In the genomic region with DNA sequence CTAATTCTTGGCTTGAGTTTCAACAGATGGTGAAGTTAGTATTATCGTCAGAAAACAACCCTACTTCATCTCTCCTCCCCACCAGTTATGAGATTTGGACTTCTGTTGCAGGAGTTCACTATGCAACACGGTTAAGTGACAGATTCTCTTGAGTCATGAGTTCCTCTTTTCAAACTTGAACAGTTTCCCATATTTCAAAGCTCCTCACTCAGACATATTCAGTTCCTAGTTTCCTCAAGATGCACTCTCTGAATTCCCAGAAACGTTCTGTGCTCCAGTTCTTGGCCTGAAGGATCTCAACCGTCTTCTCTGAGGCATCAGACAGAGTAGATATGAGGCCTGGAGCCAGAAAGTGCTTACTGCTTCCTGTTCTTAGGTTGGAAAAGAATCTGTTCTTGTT, we compare ENCODE assay signal across 14 cellular contexts. TPM values are rescaled to one million over a fixed set of nuclear protein-coding genes. Genes with fewer than 3 reads are reported as not detected.
DNase-seq lines count a peak whose midpoint lies in the region; ATAC-seq and TF ChIP-seq lines count a peak whose summit lies in the region.
"Had no signal": no experiment of that assay in that cellular context is flagged by ENCODE, and none has a peak within 500 bp of the region (broad histone marks: within the 10 kb centered on the region; RNA-seq: fewer than 3 reads in every experiment).

No MANE protein-coding gene starts in this region.

- peak overlapping the region in 1 of 2 experiments; percentile 22; a peak in 1 of 4 replicates for H4K8ac ChIP-seq in IMR-90 (ENCODE audit: low read depth in 2 of 2, low read length in 2 of 2)

- no peaks in the 10 kb centered on the region for H3K9me3 Mint-ChIP-seq in stimulated activated naive CD8-positive, alpha-beta T cell treated with anti-CD3 and anti-CD28 coated beads, Interleukin-15, amount 100 ng/mL, for 72 hours

- H3K4me3 Mint-ChIP-seq in stimulated activated naive CD8-positive, alpha-beta T cell treated with anti-CD3 and anti-CD28 coated beads, Interleukin-15, amount 100 ng/mL, for 72 hours = no peak overlapping the region

- H3K4me1 Mint-ChIP-seq in stimulated activated naive CD8-positive, alpha-beta T cell treated with anti-CD3 and anti-CD28 coated beads, Interleukin-15, amount 100 ng/mL, for 72 hours = peaks cover 76% of the 10 kb centered on the region

- H3K27ac Mint-ChIP-seq in stimulated activated naive CD8-positive, alpha-beta T cell treated with anti-CD3 and anti-CD28 coated beads, Interleukin-15, amount 100 ng/mL, for 72 hours = peak overlapping the region in 1 of 2 donors; percentile 21

- no peak overlapping the region for H3K56ac ChIP-seq in IMR-90 (ENCODE audit: extremely low read depth, insufficient read depth, low read length)

- peak; percentile 86 for DNase-seq in CD1c-positive myeloid dendritic cell (ENCODE audit: extremely low spot score)
- DNase-seq in IMR-90 = no peak
- peak; percentile 78 for DNase-seq in SKM-1 (lab: John Stamatoyannopoulos, UW; ENCODE audit: unreplicated experiment)
- DNase-seq in lower lobe of right lung = no peak
- no peak for DNase-seq in testis
- DNase-seq in stimulated activated naive CD8-positive, alpha-beta T cell treated with anti-CD3 and anti-CD28 coated beads, Interleukin-15, amount 100 ng/mL, for 72 hours = no peak
- DNase-seq: C1 segment of cervical spinal cord; NCI-H1436 treated with DMSO at 0.1 percent for 48 hours; NCI-H524; retina; stimulated activated naive CD4-positive, alpha-beta T cell had no signal

- H2AK9ac ChIP-seq in IMR-90 (replicated peaks; ENCODE audit: low read depth, low read length, poor library complexity) = no peak overlapping the region

- peak overlapping the region; percentile 26; the same call in 1 of the 2 replicates for H2BK20ac ChIP-seq in IMR-90 (ENCODE audit: low read depth, low read length)

- peak overlapping the region; percentile 42 for H2BK120ac ChIP-seq in IMR-90 (ENCODE audit: low read depth, low read length)

- in situ Hi-C loops in IMR-90 (cut with MboI; ENCODE audit: low sequenced_read_pairs) = loop anchor here (10.0 kb wide), 1 partner anchor 448 kb away; no protein-coding TSS in a partner anchor

- dilution Hi-C loops in IMR-90 (cut with HindIII; ENCODE audit: low sequenced_read_pairs, unreplicated experiment) = no loop called here

- no peak for TF ChIP-seq POLR2A in IMR-90 (IDR thresholded peaks at IDR 0.05; ENCODE audit: low read depth, low read length)
- TF ChIP-seq POLR2A in testis (IDR thresholded peaks at IDR 0.05) = no peak

- H3K18ac ChIP-seq in IMR-90 (ENCODE audit: low read depth, low read length) = peak overlapping the region; percentile 53; the same call in 1 of the 2 replicates

- H3K4me2 ChIP-seq in IMR-90 (ENCODE audit: low read depth, low read length) = no peak overlapping the region

- TF ChIP-seq CTCF in IMR-90 (conservative IDR thresholded peaks at IDR 0.05; ENCODE audit: low read depth, low read length) = no peak
- TF ChIP-seq CTCF in lower lobe of right lung (IDR thresholded peaks at IDR 0.05) = no peak
- no peak for TF ChIP-seq CTCF in testis (IDR thresholded peaks at IDR 0.05)

- no peak overlapping the region for H4K91ac ChIP-seq in IMR-90 (ENCODE audit: insufficient read depth, low read depth, low read length)

- H2AK5ac ChIP-seq in IMR-90 (ENCODE audit: low read depth, low read length) = no peak overlapping the region

- intact Hi-C loops in IMR-90 (cut with micrococcal nuclease) = no loop called here
- intact Hi-C loops in lower lobe of right lung (cut with DNase I) = no loop called here
- intact Hi-C loops in testis (cut with DNase I; ENCODE audit: low total_unique reads) = no loop called here

- H3K27me3 Mint-ChIP-seq in stimulated activated naive CD8-positive, alpha-beta T cell treated with anti-CD3 and anti-CD28 coated beads, Interleukin-15, amount 100 ng/mL, for 72 hours = no peaks in the 10 kb centered on the region

- no peak overlapping the region; the same call in 1 of the 2 replicates for H4K5ac ChIP-seq in IMR-90 (ENCODE audit: low read depth, low read length)

- 83% methylated on average over 1 of the region's 4 CpGs; no CpG with 5 or more reads in 1 of the 2 experiments for WGBS in IMR-90 (ENCODE audit: extremely low coverage in 2 of 2, insufficient read length in 1 of 2), 2 experiments
- 55 to 72% methylated on average over 4 of the region's 4 CpGs for WGBS in testis, 2 donors

- H3K79me1 ChIP-seq in IMR-90 (ENCODE audit: low read depth in 1 of 2, low read length in 2 of 2) = peaks cover 0 to 13% of the 10 kb centered on the region in 2 experiments; a peak in 2 of 4 replicates

- H3K9ac ChIP-seq in IMR-90 (ENCODE audit: low read depth, low read length) = no peak overlapping the region

- no peaks in the 10 kb centered on the region for H3K27me3 ChIP-seq in IMR-90 (ENCODE audit: control insufficient read depth, insufficient read depth, low read length)
- no peaks in the 10 kb centered on the region for H3K27me3 ChIP-seq in lower lobe of right lung (ENCODE audit: low read depth)
- no peaks in the 10 kb centered on the region for H3K27me3 ChIP-seq in testis
- H3K27me3 ChIP-seq: gastroesophageal sphincter had no signal

- TF ChIP-seq RAD21 in IMR-90 (IDR thresholded peaks at IDR 0.05; ENCODE audit: low read length) = no peak

- H4K20me1 ChIP-seq in IMR-90 (ENCODE audit: insufficient read depth, low read length) = no peaks in the 10 kb centered on the region

- no peak for ATAC-seq in IMR-90 (ENCODE audit: low read depth)
- peak; percentile 59 to 65 for ATAC-seq in lower lobe of right lung
- ATAC-seq in GM18520 (IDR thresholded peaks at IDR 0.05; ENCODE audit: unreplicated experiment) = no peak
- ATAC-seq in stimulated activated naive CD8-positive, alpha-beta T cell treated with anti-CD3 and anti-CD28 coated beads, Interleukin-15, amount 100 ng/mL, for 72 hours = no peak
- ATAC-seq in HG03025 (IDR thresholded peaks at IDR 0.05; ENCODE audit: low FRiP score, unreplicated experiment) = no peak
- ATAC-seq: gastroesophageal sphincter had no signal

- H3K9me3 ChIP-seq in IMR-90 (ENCODE audit: control insufficient read depth, insufficient read depth, low read length) (no peaks in the 10 kb centered on the region), lower lobe of right lung (no peaks in the 10 kb centered on the region), testis (no peaks in the 10 kb centered on the region)
- H3K9me3 ChIP-seq: gastroesophageal sphincter had no signal

- H3K27ac ChIP-seq in IMR-90 (ENCODE audit: insufficient read depth, low read length) = no peak overlapping the region
- no peak overlapping the region for H3K27ac ChIP-seq in lower lobe of right lung
- H3K27ac ChIP-seq in testis = no peak overlapping the region
- H3K27ac ChIP-seq: gastroesophageal sphincter had no signal

- no peak overlapping the region for H2BK15ac ChIP-seq in IMR-90 (ENCODE audit: low read depth, low read length)

- peaks cover 6% of the 10 kb centered on the region for H3K4me1 ChIP-seq in IMR-90 (ENCODE audit: control insufficient read depth, insufficient read depth, low read length)
- H3K4me1 ChIP-seq in lower lobe of right lung = peaks cover 24% of the 10 kb centered on the region
- no peaks in the 10 kb centered on the region for H3K4me1 ChIP-seq in testis

- 0 out of 2 replicates have a peak overlapping the region, but pooled peaks have one; percentile 25 for H3K4ac ChIP-seq in IMR-90 (ENCODE audit: low read depth, low read length)

- H3K23ac ChIP-seq in IMR-90 (ENCODE audit: low read depth, low read length) = peak overlapping the region; percentile 18; the same call in 1 of the 2 replicates

- POLR2A ChIA-PET in IMR-90 (lab: Charles Lee; ENCODE audit: unreplicated experiment) = no interaction called here

- H3K9me1 ChIP-seq in IMR-90 (ENCODE audit: insufficient read depth, low read length) = peaks cover 17% of the 10 kb centered on the region

- peak overlapping the region; percentile 5 for H3K14ac ChIP-seq in IMR-90 (replicated peaks; ENCODE audit: low read depth, low read length)

- H3K4me3 ChIP-seq in IMR-90 (ENCODE audit: insufficient read depth, low read depth, low read length) = no peak overlapping the region
- no peak overlapping the region for H3K4me3 ChIP-seq in lower lobe of right lung
- H3K4me3 ChIP-seq in testis = no peak overlapping the region
- H3K4me3 ChIP-seq: gastroesophageal sphincter had no signal

- no peaks in the 10 kb centered on the region for H3K36me3 ChIP-seq in IMR-90 (ENCODE audit: control insufficient read depth, insufficient read depth, low read length)
- H3K36me3 ChIP-seq in lower lobe of right lung = no peaks in the 10 kb centered on the region
- H3K36me3 ChIP-seq in testis (ENCODE audit: low read depth, missing control alignments) = no peaks in the 10 kb centered on the region
- H3K36me3 ChIP-seq: gastroesophageal sphincter had no signal

- H2BK5ac ChIP-seq in IMR-90 (ENCODE audit: low read depth, low read length, poor library complexity, severe bottlenecking) = peak overlapping the region; percentile 48

- BruUV-seq in IMR-90 (replicated peaks; lab: Mats Ljungman, UMichigan) = no TSS peak

- peak overlapping the region; percentile 60 for H2AFZ ChIP-seq in IMR-90 (replicated peaks; ENCODE audit: low read length, poor library complexity)

- CTCF ChIA-PET in IMR-90 (lab: Yijun Ruan, JAX) = interaction anchor here (0.6 to 0.7 kb wide), 2 partner anchors 282 to 338 kb away, joined by 3 read pairs; no protein-coding TSS in a partner anchor

TF ChIP-seq in IMR-90, 13 proteins besides CTCF, POLR2A, EP300 and RAD21 (continues in another document):
- TF ChIP-seq NFE2L2 (IDR thresholded peaks at IDR 0.05; ENCODE audit: low read depth, low read length) (no peak), RCOR1 (IDR thresholded peaks at IDR 0.05; ENCODE audit: insufficient replicate concordance, low read length) (no peak), MXI1 (IDR thresholded peaks at IDR 0.05; ENCODE audit: borderline replicate concordance, low read depth, low read length) (no peak), FOS (IDR thresholded peaks at IDR 0.05; ENCODE audit: low read depth, low read length) (no peak), SMC3 (IDR thresholded peaks at IDR 0.05; ENCODE audit: low read depth, low read length) (no peak), RFX5 (IDR thresholded peaks at IDR 0.05; ENCODE audit: low read depth, low read length) (no peak), CEBPB (IDR thresholded peaks at IDR 0.05; ENCODE audit: low read depth, low read length) (no peak)
- TF ChIP-seq, protein P1, sequence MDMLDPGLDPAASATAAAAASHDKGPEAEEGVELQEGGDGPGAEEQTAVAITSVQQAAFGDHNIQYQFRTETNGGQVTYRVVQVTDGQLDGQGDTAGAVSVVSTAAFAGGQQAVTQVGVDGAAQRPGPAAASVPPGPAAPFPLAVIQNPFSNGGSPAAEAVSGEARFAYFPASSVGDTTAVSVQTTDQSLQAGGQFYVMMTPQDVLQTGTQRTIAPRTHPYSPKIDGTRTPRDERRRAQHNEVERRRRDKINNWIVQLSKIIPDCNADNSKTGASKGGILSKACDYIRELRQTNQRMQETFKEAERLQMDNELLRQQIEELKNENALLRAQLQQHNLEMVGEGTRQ (IDR thresholded peaks at IDR 0.05; ENCODE audit: low read depth, low read length) = no peak

RNA-seq across cellular contexts. Expression of a gene that starts 7.3 kb away (rescaled TPM):
- total RNA-seq in IMR-90 (2012; rRNA removed) (7.9 and 10.6 TPM in 2 replicates), lower lobe of right lung (29.1 TPM), testis (10 to 100 TPM; 10.1 to 10.4 TPM)
- polyA plus RNA-seq in IMR-90 (2012; rRNA removed) (10.1 and 15.4 TPM in 2 replicates), testis (ENCODE audit: insufficient read depth, low read depth, low replicate concordance) (8.7 TPM)
- polyA plus RNA-seq in IMR-90 (2012; cell fraction: cytosol; rRNA removed) = 9.9 and 20.9 TPM in 2 replicates
- polyA plus RNA-seq in IMR-90 (2012; cell fraction: nucleus; rRNA removed; ENCODE audit: low replicate concordance) = 11.4 and 25.1 TPM in 2 replicates

Comparison
In these comparisons a context has a peak if more than half of its experiments do, and no peak if none do; other contexts are left out.
1. DNase-seq: peak in CD1c-positive myeloid dendritic cell (single experiment) and SKM-1 (single experiment); none in IMR-90 (single experiment), lower lobe of right lung (single experiment), testis (single experiment) and stimulated activated naive CD8-positive, alpha-beta T cell treated with anti-CD3 and anti-CD28 coated beads, Interleukin-15, amount 100 ng/mL, for 72 hours (0 of 2).
2. ATAC-seq: peak in lower lobe of right lung (2 of 2); none in IMR-90 (single experiment), GM18520 (single experiment), stimulated activated naive CD8-positive, alpha-beta T cell treated with anti-CD3 and anti-CD28 coated beads, Interleukin-15, amount 100 ng/mL, for 72 hours (single experiment) and HG03025 (single experiment).